ENCODE assay signal across 12 cellular contexts in the genomic region with DNA sequence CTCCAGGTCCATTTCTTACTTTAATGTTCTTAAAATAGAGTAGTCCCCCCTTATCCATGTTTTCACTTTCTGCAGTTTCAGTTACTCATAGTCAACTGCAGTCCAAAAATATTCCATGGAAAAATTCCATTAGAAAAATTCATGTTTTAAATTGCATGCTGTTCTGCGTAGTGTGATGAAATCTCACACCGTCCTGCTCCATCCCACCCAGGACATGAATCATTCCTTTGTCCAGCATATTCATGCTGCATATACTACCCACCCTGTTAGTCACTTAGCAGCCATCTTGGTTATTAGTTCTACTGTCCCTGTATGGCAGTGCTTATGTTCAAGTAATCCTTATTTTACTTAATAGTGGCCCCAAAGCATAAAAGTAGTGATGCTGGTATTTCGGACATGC. TPM values are rescaled to one million over a fixed set of nuclear protein-coding genes. Genes with fewer than 3 reads are reported as not detected.
DNase-seq lines count a peak whose midpoint lies in the region; ATAC-seq and TF ChIP-seq lines count a peak whose summit lies in the region.
"Had no signal": no experiment of that assay in that cellular context is flagged by ENCODE, and none has a peak within 500 bp of the region (broad histone marks: within the 10 kb centered on the region; RNA-seq: fewer than 3 reads in every experiment).

No MANE protein-coding gene starts in this region.

- POLR2A ChIA-PET in AG04450 (lab: Yijun Ruan, JAX), result no interaction called here

- no peak overlapping the region for H3K27ac ChIP-seq in AG04450 (ENCODE audit: low read depth, low read length)
- H3K27ac ChIP-seq: esophagus muscularis mucosa, WERI-Rb-1 had no signal

- DNase-seq in AG04450 (ENCODE audit: low read depth, low spot score), result peak; percentile 47
- DNase-seq in NCI-H226, result peak; percentile 83
- DNase-seq in choroid plexus epithelial cell (ENCODE audit: low read depth), result peak; percentile 82
- DNase-seq in myocyte (ENCODE audit: low read depth), result peak; percentile 43
- no peak for DNase-seq in NCI-H774 (lab: John Stamatoyannopoulos, UW)
- DNase-seq in AG08396 (ENCODE audit: low spot score), result no peak
- DNase-seq: NCI-H1092 treated with DMSO at 0.1 percent for 48 hours, occipital lobe, WERI-Rb-1 had no signal

- H3K27me3 ChIP-seq in AG04450 (ENCODE audit: control insufficient read depth, insufficient read depth, low read length), result no peaks in the 10 kb centered on the region
- H3K27me3 ChIP-seq: esophagus muscularis mucosa had no signal

- CTCF ChIA-PET in AG04450 (lab: Charles Lee), result no interaction called here

- no peaks in the 10 kb centered on the region for H3K9me3 ChIP-seq in AG04450 (ENCODE audit: control insufficient read depth, insufficient read depth, low read length)
- H3K9me3 ChIP-seq: esophagus muscularis mucosa had no signal

- TF ChIP-seq CTCF in AG04450 (IDR thresholded peaks at IDR 0.05; ENCODE audit: low read depth, low read length) (no peak), choroid plexus epithelial cell (conservative IDR thresholded peaks at IDR 0.05; ENCODE audit: low read depth, low read length) (no peak)

- no peak for ATAC-seq in HG02885 (IDR thresholded peaks at IDR 0.05; ENCODE audit: poor library complexity, unreplicated experiment)
- no peak for ATAC-seq in HG03095 (IDR thresholded peaks at IDR 0.05; ENCODE audit: unreplicated experiment)

- no peak overlapping the region for H3K4me3 ChIP-seq in AG04450 (ENCODE audit: low read depth, low read length)
- H3K4me3 ChIP-seq in choroid plexus epithelial cell (ENCODE audit: low read depth, low read length), result no peak overlapping the region
- H3K4me3 ChIP-seq: esophagus muscularis mucosa had no signal

RNA-seq across cellular contexts. Expression of a gene that starts 5.4 kb away (rescaled TPM):
- 79.6 and 81.5 TPM in 2 replicates for polyA plus RNA-seq in AG04450 (2011; rRNA removed)
- 154 and 191 TPM in 2 replicates for polyA minus RNA-seq in AG04450 (2011; rRNA and poly(A)+ RNA removed)
- 122 and 170 TPM in 2 replicates for total RNA-seq in myocyte
- polyA plus RNA-seq in myocyte (2012), result 84.3 TPM

Comparison
In these comparisons a context has a peak if more than half of its experiments do, and no peak if none do; other contexts are left out.
1. DNase-seq: peak in AG04450 (single experiment), NCI-H226 (single experiment), choroid plexus epithelial cell (single experiment) and myocyte (single experiment); none in NCI-H774 (single experiment) and AG08396 (single experiment).